ENCODE assay signal across 10 cellular contexts in genomic region chr3:178982138-178982537, GRCh38.
DNase-seq lines count a peak whose midpoint lies in the region; ATAC-seq and TF ChIP-seq lines count a peak whose summit lies in the region.
"Had no signal": no experiment of that assay in that cellular context is flagged by ENCODE, and none has a peak within 500 bp of the region (broad histone marks: within the 10 kb centered on the region; RNA-seq: fewer than 3 reads in every experiment).

No MANE protein-coding gene starts in this region.

- H3K56ac ChIP-seq in H9 (ENCODE audit: insufficient read length, low read depth, low read length): no peak overlapping the region

- no peak overlapping the region for H4K8ac ChIP-seq in H9 (replicated peaks; ENCODE audit: insufficient read length, low read depth, low read length)

- peaks cover 4 to 6% of the 10 kb centered on the region in 2 experiments; a peak in 3 of 4 replicates for H3K4me1 Mint-ChIP-seq in H9

- no peak overlapping the region for H2BK5ac ChIP-seq in H9 (ENCODE audit: insufficient read length, low read length)

- H4K20me1 ChIP-seq in fibroblast of lung (ENCODE audit: control insufficient read depth, extremely low read depth, insufficient read depth, low read length): no peaks in the 10 kb centered on the region
- no peaks in the 10 kb centered on the region for H4K20me1 ChIP-seq in H9 (ENCODE audit: control insufficient read depth, insufficient read depth, insufficient read length)

- H3K27me3 ChIP-seq in fibroblast of lung (ENCODE audit: control insufficient read depth, insufficient read depth, low read length) (no peaks in the 10 kb centered on the region), H9 (ENCODE audit: insufficient read depth, low read length) (no peaks in the 10 kb centered on the region)
- H3K27me3 ChIP-seq: pancreas had no signal

- POLR2A ChIA-PET in HEK293T (lab: Yijun Ruan, JAX): no interaction called here

- DNase-seq in fibroblast of lung (ENCODE audit: low read depth in 2 of 2) (peak; percentile 21 to 30), NCI-H748 (lab: John Stamatoyannopoulos, UW; ENCODE audit: unreplicated experiment) (no peak), HEK293T (ENCODE audit: extremely low spot score) (no peak), NCI-H446 treated with DMSO at 0.1 percent for 48 hours (lab: John Stamatoyannopoulos, UW) (no peak), H9 (no peak)
- DNase-seq: NCI-H1436, pancreas had no signal

- TF ChIP-seq CTCF in fibroblast of lung (conservative IDR thresholded peaks at IDR 0.05 in 1 of 2, IDR thresholded peaks at IDR 0.05 in 1 of 2; ENCODE audit: low read depth in 1 of 2, low read length in 2 of 2): no peak
- no peak for TF ChIP-seq CTCF in H9 (conservative IDR thresholded peaks at IDR 0.05)

- no peak overlapping the region for H3K4me3 Mint-ChIP-seq in H9

- peaks cover 6 to 14% (median 7%) of the 10 kb centered on the region in 3 experiments; a peak in 5 of 7 replicates for H3K36me3 Mint-ChIP-seq in H9 (ENCODE audit: insufficient read depth in 1 of 3, low read depth in 3 of 3)

- H3K4ac ChIP-seq in H9 (ENCODE audit: low read depth, low read length): no peak overlapping the region

- no peak overlapping the region for H3K4me2 ChIP-seq in fibroblast of lung (ENCODE audit: extremely low read depth, insufficient read depth, low read length)
- H3K4me2 ChIP-seq in H9 (ENCODE audit: insufficient read depth, insufficient read length, low read length): no peak overlapping the region

- no peak overlapping the region for H2BK15ac ChIP-seq in H9 (ENCODE audit: low read depth, low read length)

- no peak overlapping the region for H2BK120ac ChIP-seq in H9 (ENCODE audit: low read depth, low read length, poor library complexity, severe bottlenecking)

- CTCF ChIA-PET in HEK293T (lab: Yijun Ruan, JAX): no interaction called here

- no peaks in the 10 kb centered on the region for H3K9me3 ChIP-seq in fibroblast of lung (ENCODE audit: control insufficient read depth, insufficient read depth, low read depth, low read length)
- peaks cover 3% of the 10 kb centered on the region for H3K9me3 ChIP-seq in H9 (ENCODE audit: control insufficient read depth, low read depth, low read length)
- H3K9me3 ChIP-seq: pancreas had no signal

- peaks cover 19 to 30% of the 10 kb centered on the region in 2 experiments for H3K9me3 Mint-ChIP-seq in H9

- no peak overlapping the region for H3K27ac ChIP-seq in fibroblast of lung (ENCODE audit: insufficient read depth, low read length)
- no peak overlapping the region for H3K27ac ChIP-seq in H9 (ENCODE audit: insufficient read length, low read depth, low read length)
- H3K27ac ChIP-seq: pancreas had no signal

- no peaks in the 10 kb centered on the region for H3K4me1 ChIP-seq in fibroblast of lung (ENCODE audit: control insufficient read depth, extremely low read depth, insufficient read depth, low read length)
- H3K4me1 ChIP-seq in H9 (ENCODE audit: insufficient read depth, low read length): no peaks in the 10 kb centered on the region
- H3K4me1 ChIP-seq: pancreas had no signal

- no peak overlapping the region for H2BK12ac ChIP-seq in H9 (ENCODE audit: insufficient read length, low read depth, low read length)

- WGBS in H9 (ENCODE audit: extremely low coverage, insufficient read length, low lambda C conversion rate): no CpG with 5 or more reads among the region's 4 CpGs

- H3K9ac ChIP-seq in fibroblast of lung (ENCODE audit: insufficient read depth, low read length) (no peak overlapping the region), H9 (ENCODE audit: extremely low read depth, insufficient read length, low read length) (no peak overlapping the region)

- H3K79me2 ChIP-seq in fibroblast of lung (ENCODE audit: control insufficient read depth, insufficient read depth, low read length): no peaks in the 10 kb centered on the region
- no peaks in the 10 kb centered on the region for H3K79me2 ChIP-seq in H9 (ENCODE audit: insufficient read depth, low read length)

- no peak overlapping the region for H2AFZ ChIP-seq in fibroblast of lung (ENCODE audit: low read length)
- no peak overlapping the region for H2AFZ ChIP-seq in H9 (ENCODE audit: low read length)

- no peak overlapping the region for H3K27ac Mint-ChIP-seq in H9

- H3K23me2 ChIP-seq in H9 (ENCODE audit: insufficient read length, low read depth, low read length, poor library complexity, severe bottlenecking): no peaks in the 10 kb centered on the region

- no peak overlapping the region for H2AK5ac ChIP-seq in H9 (ENCODE audit: insufficient read length, low read length)

- H3K14ac ChIP-seq in H9 (ENCODE audit: insufficient read depth, low read length): no peak overlapping the region

- H3K23ac ChIP-seq in H9 (ENCODE audit: insufficient read length, low read depth, low read length): no peak overlapping the region

- no peak overlapping the region for H3T11ph ChIP-seq in H9 (ENCODE audit: low read length)

- no peak overlapping the region for H4K91ac ChIP-seq in H9 (ENCODE audit: insufficient read length, low read depth, low read length)

- H3K79me1 ChIP-seq in H9 (ENCODE audit: insufficient read depth, low read depth, low read length, poor library complexity, severe bottlenecking): no peaks in the 10 kb centered on the region

- no peak overlapping the region for H2BK20ac ChIP-seq in H9 (ENCODE audit: low read depth, low read length, poor library complexity, severe bottlenecking)

- H3K36me3 ChIP-seq in fibroblast of lung (ENCODE audit: control insufficient read depth, insufficient read depth, low read length): no peaks in the 10 kb centered on the region
- H3K36me3 ChIP-seq: pancreas had no signal

- no peak overlapping the region for H3K4me3 ChIP-seq in fibroblast of lung (replicated peaks in 1 of 4; ENCODE audit: control extremely low read depth in 1 of 4, insufficient read depth in 1 of 4, low read depth in 3 of 4, low read length in 4 of 4)
- H3K4me3 ChIP-seq: pancreas had no signal

- no peaks in the 10 kb centered on the region for H3K27me3 Mint-ChIP-seq in H9 (ENCODE audit: low read depth)

- no peak overlapping the region for H3K18ac ChIP-seq in H9 (ENCODE audit: insufficient read length, low read depth, low read length)

- ATAC-seq in GM18519 (IDR thresholded peaks at IDR 0.05; ENCODE audit: low FRiP score, unreplicated experiment) (peak; percentile 97), GM21619 (IDR thresholded peaks at IDR 0.05; ENCODE audit: unreplicated experiment) (peak; percentile 80), HG03439 (IDR thresholded peaks at IDR 0.05; ENCODE audit: unreplicated experiment) (peak; percentile 83)
- ATAC-seq: pancreas had no signal

- H4K5ac ChIP-seq in H9 (ENCODE audit: insufficient read length, low read depth, low read length): no peak overlapping the region

TF ChIP-seq in HEK293T, 16 proteins besides CTCF, POLR2A, EP300 and RAD21:
- TF ChIP-seq SUZ12 (IDR thresholded peaks at IDR 0.05): no peak
- no peak for TF ChIP-seq CTBP1 (IDR thresholded peaks at IDR 0.05; ENCODE audit: borderline replicate concordance)
- TF ChIP-seq PKNOX1 (IDR thresholded peaks at IDR 0.05): no peak
- TF ChIP-seq LEF1 (IDR thresholded peaks at IDR 0.05; ENCODE audit: borderline replicate concordance): no peak
- no peak for TF ChIP-seq ARNT (IDR thresholded peaks at IDR 0.05)
- no peak for TF ChIP-seq BHLHE40 (IDR thresholded peaks at IDR 0.05; ENCODE audit: borderline replicate concordance)
- TF ChIP-seq FOXA1 (IDR thresholded peaks at IDR 0.05): no peak
- no peak for TF ChIP-seq L3MBTL2 (conservative IDR thresholded peaks at IDR 0.05)
- TF ChIP-seq ELF4 (IDR thresholded peaks at IDR 0.05): no peak
- TF ChIP-seq SP1 (IDR thresholded peaks at IDR 0.05): no peak
- TF ChIP-seq NFRKB (IDR thresholded peaks at IDR 0.05): no peak
- TF ChIP-seq HDGF (IDR thresholded peaks at IDR 0.05; ENCODE audit: borderline replicate concordance): no peak
- no peak for TF ChIP-seq ZNF384 (IDR thresholded peaks at IDR 0.05)
- TF ChIP-seq TARDBP (IDR thresholded peaks at IDR 0.05): no peak
- TF ChIP-seq FOXM1 (IDR thresholded peaks at IDR 0.05; ENCODE audit: borderline replicate concordance): no peak
- TF ChIP-seq FOXK2 (IDR thresholded peaks at IDR 0.05): no peak

Comparison
In these comparisons a context has a peak if more than half of its experiments do, and no peak if none do; other contexts are left out.
1. DNase-seq: peak in fibroblast of lung (2 of 2); none in NCI-H748 (single experiment), HEK293T (single experiment), NCI-H446 treated with DMSO at 0.1 percent for 48 hours (single experiment) and H9 (single experiment).
2. Peak in every context shown above with its lines, with median percentiles within 50 percentile points of each other: ATAC-seq.